In the genomic region with DNA sequence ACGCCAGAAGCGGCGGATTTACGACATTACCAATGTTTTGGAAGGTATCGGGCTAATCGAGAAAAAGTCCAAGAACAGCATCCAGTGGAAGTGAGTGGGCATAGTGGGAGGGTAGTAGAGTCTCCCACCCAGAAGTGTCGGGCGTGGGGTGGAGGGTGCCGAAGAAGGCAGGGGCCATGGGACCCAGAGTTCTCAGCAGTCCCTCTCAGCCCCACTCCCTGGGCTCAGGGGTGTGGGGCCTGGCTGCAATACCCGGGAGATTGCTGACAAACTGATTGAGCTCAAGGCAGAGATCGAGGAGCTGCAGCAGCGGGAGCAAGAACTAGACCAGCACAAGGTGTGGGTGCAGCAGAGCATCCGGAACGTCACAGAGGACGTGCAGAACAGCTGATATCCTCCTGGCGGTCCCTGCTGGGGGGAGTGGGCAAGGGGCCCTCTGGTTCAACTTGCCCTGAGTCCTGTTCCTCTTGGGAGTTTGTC, we compare ENCODE assay signal across 8 cellular contexts. TPM values are rescaled to one million over a fixed set of nuclear protein-coding genes. Genes with fewer than 3 reads are reported as not detected.
DNase-seq lines count a peak whose midpoint lies in the region; ATAC-seq and TF ChIP-seq lines count a peak whose summit lies in the region.

No MANE protein-coding gene starts in this region.

- H3K36me3 Mint-ChIP-seq in T-helper 17 cell (ENCODE audit: low read depth) = peaks cover 3% of the 10 kb centered on the region

- peaks cover 49% of the 10 kb centered on the region for H3K36me3 ChIP-seq in skeletal muscle satellite cell (ENCODE audit: insufficient read depth, low read length)

- H3K4me1 ChIP-seq in skeletal muscle satellite cell (ENCODE audit: control insufficient read depth, insufficient read depth, low read length) = peaks cover 28% of the 10 kb centered on the region

- H3K4me3 Mint-ChIP-seq in T-helper 17 cell = peak overlapping the region; percentile 94

- no peaks in the 10 kb centered on the region for H3K27me3 ChIP-seq in skeletal muscle satellite cell (ENCODE audit: control insufficient read depth, insufficient read depth, low read length)

- DNase-seq in T-helper 17 cell (no peak), foreskin fibroblast (no peak), SHP77 (lab: John Stamatoyannopoulos, UW) (no peak), hippocampal formation (lab: John Stamatoyannopoulos, UW) (no peak)

- peak overlapping the region; percentile 81 for H3K27ac Mint-ChIP-seq in T-helper 17 cell

- H3K4me1 Mint-ChIP-seq in T-helper 17 cell = peaks cover 33% of the 10 kb centered on the region

- no peaks in the 10 kb centered on the region for H3K27me3 Mint-ChIP-seq in T-helper 17 cell

- peak overlapping the region; percentile 99 for H3K9ac ChIP-seq in skeletal muscle satellite cell (ENCODE audit: low read depth, low read length)

- ATAC-seq in GM21576 (IDR thresholded peaks at IDR 0.05; ENCODE audit: unreplicated experiment) (peak; percentile 5), T-helper 17 cell (peak; percentile 48), HG03159 (IDR thresholded peaks at IDR 0.05; ENCODE audit: unreplicated experiment) (no peak), HG03460 (IDR thresholded peaks at IDR 0.05; ENCODE audit: unreplicated experiment) (no peak)

- H3K4me3 ChIP-seq in foreskin fibroblast (ENCODE audit: low read depth in 1 of 2, low read length in 2 of 2) (peak overlapping the region; percentile 74 to 89), skeletal muscle satellite cell (ENCODE audit: low read length) (peak overlapping the region; percentile 95)

- TF ChIP-seq CTCF in foreskin fibroblast (IDR thresholded peaks at IDR 0.05; ENCODE audit: low read depth, low read length) = no peak

- H3K9me3 ChIP-seq in T-helper 17 cell (ENCODE audit: control insufficient read depth, low read length, poor library complexity, severe bottlenecking) (peaks cover 3% of the 10 kb centered on the region), skeletal muscle satellite cell (replicated peaks; ENCODE audit: low read length) (no peaks in the 10 kb centered on the region)

- H3K4me2 ChIP-seq in skeletal muscle satellite cell (ENCODE audit: low read length) = peak overlapping the region; percentile 90

RNA-seq across cellular contexts. Expression of gene E2F4, which starts 0.9 kb away (rescaled TPM):
- 10 to 100 TPM; 64.6 to 75.1 TPM for total RNA-seq in T-helper 17 cell
- total RNA-seq in skeletal muscle satellite cell (2012; rRNA removed) = 77.6 and 88.0 TPM in 2 replicates

RNA-seq across cellular contexts. Expression of gene EXOC3L1, which starts 2.9 kb away (rescaled TPM):
- total RNA-seq in T-helper 17 cell = not detected
- total RNA-seq in skeletal muscle satellite cell (2012; rRNA removed) = not detected in 2 replicates

RNA-seq across cellular contexts. Expression of gene ELMO3, which starts 6.1 kb away (rescaled TPM):
- total RNA-seq in T-helper 17 cell = 1 to 10 TPM; 2.4 TPM
- total RNA-seq in skeletal muscle satellite cell (2012; rRNA removed) = 0.25 and 0.44 TPM in 2 replicates

RNA-seq across cellular contexts. Expression of gene MATCAP1, which starts 9.1 kb away (rescaled TPM):
- 10 to 100 TPM; 16.0 to 19.7 TPM for total RNA-seq in T-helper 17 cell
- total RNA-seq in skeletal muscle satellite cell (2012; rRNA removed) = 10.6 and 14.9 TPM in 2 replicates

RNA-seq across cellular contexts. Expression of gene NOL3, which starts 22.5 kb away (rescaled TPM):
- 1 to 10 TPM; 4.3 to 5.5 TPM for total RNA-seq in T-helper 17 cell
- 17.3 and 24.3 TPM in 2 replicates for total RNA-seq in skeletal muscle satellite cell (2012; rRNA removed)

Comparison
In these comparisons a context has a peak if more than half of its experiments do, and no peak if none do; other contexts are left out.
1. ATAC-seq: peak in GM21576 (single experiment) and T-helper 17 cell (single experiment); none in HG03159 (single experiment) and HG03460 (single experiment).